ENCODE assay signal across 13 cellular contexts in the genomic region with DNA sequence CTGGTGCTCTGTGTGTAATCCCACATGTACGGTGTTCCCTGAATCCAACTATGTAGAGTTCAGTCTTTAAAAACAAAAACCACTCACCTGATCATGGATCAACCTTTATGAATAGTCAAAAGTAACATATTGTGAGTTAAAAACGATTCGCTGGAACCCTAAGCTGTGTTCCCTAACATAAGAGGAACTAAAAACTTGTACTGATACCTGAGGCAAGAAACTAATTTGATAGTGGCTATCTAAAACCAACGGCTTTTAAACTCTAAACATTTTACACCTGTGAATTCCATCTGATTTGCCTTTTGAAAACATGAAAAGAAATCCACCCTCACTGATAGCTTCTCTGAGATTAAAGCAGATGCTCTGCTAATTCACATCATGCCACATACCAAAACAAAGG.
DNase-seq lines count a peak whose midpoint lies in the region; ATAC-seq and TF ChIP-seq lines count a peak whose summit lies in the region.
"Had no signal": no experiment of that assay in that cellular context is flagged by ENCODE, and none has a peak within 500 bp of the region (broad histone marks: within the 10 kb centered on the region; RNA-seq: fewer than 3 reads in every experiment).

No MANE protein-coding gene starts in this region.

- TF ChIP-seq POLR2A in esophagus muscularis mucosa (IDR thresholded peaks at IDR 0.05; ENCODE audit: low read depth) = no peak

- peaks cover 0 to 2% (median 0%) of the 10 kb centered on the region in 7 donors for H3K9me3 Mint-ChIP-seq in naive B cell

- no peaks in the 10 kb centered on the region for H3K9me3 ChIP-seq in esophagus muscularis mucosa
- H3K9me3 ChIP-seq: spleen had no signal

- ATAC-seq in GM18909 (IDR thresholded peaks at IDR 0.05; ENCODE audit: poor library complexity, unreplicated experiment) (peak; percentile 69), GM21717 (IDR thresholded peaks at IDR 0.05; ENCODE audit: unreplicated experiment) (peak; percentile 56), HG03196 (IDR thresholded peaks at IDR 0.05; ENCODE audit: unreplicated experiment) (peak; percentile 42), naive B cell (ENCODE audit: low read depth in 2 of 2) (peak; percentile 64 to 68), left ventricle myocardium superior (no peak)

- no peak overlapping the region for H3K4me3 ChIP-seq in esophagus muscularis mucosa
- H3K4me3 ChIP-seq: spleen had no signal

- peak overlapping the region; percentile 25 to 78 (median 54) for H3K27ac Mint-ChIP-seq in naive B cell

- intact Hi-C loops in left ventricle myocardium superior (cut with micrococcal nuclease) (no loop called here), esophagus muscularis mucosa (cut with DNase I) (no loop called here)

- H3K4me3 Mint-ChIP-seq in naive B cell = peak overlapping the region in 6 of 8 donors; percentile 11 to 71 (median 54)

- TF ChIP-seq CTCF in esophagus muscularis mucosa (IDR thresholded peaks at IDR 0.05) = no peak

- no peaks in the 10 kb centered on the region for H3K27me3 ChIP-seq in esophagus muscularis mucosa
- H3K27me3 ChIP-seq: spleen had no signal

- no peak for TF ChIP-seq EP300 in esophagus muscularis mucosa (IDR thresholded peaks at IDR 0.05)

- DNase-seq in naive B cell (no peak), left ventricle myocardium superior (no peak), esophagus muscularis mucosa (ENCODE audit: extremely low spot score) (no peak), NCI-H1048 (lab: John Stamatoyannopoulos, UW) (no peak)
- DNase-seq: amniotic stem cell; effector CD8-positive, alpha-beta T cell; IMR-90; NCI-H2081 treated with DMSO at 0.1 percent for 48 hours; spleen; T-helper 1 cell had no signal

- H3K36me3 ChIP-seq in esophagus muscularis mucosa = no peaks in the 10 kb centered on the region
- H3K36me3 ChIP-seq: spleen had no signal

- H3K36me3 Mint-ChIP-seq in naive B cell = no peaks in the 10 kb centered on the region

- no peaks in the 10 kb centered on the region for H3K27me3 Mint-ChIP-seq in naive B cell

- 87% methylated on average over 4 of the region's 4 CpGs for WGBS in esophagus muscularis mucosa

- H3K27ac ChIP-seq in esophagus muscularis mucosa (replicated peaks in 1 of 4) = no peak overlapping the region

- no peaks in the 10 kb centered on the region for H3K4me1 ChIP-seq in esophagus muscularis mucosa

- H3K4me1 Mint-ChIP-seq in naive B cell = peaks cover 17 to 25% (median 19%) of the 10 kb centered on the region in 3 donors
